Comparison of ENCODE assay signal across 11 cellular contexts in the genomic region with DNA sequence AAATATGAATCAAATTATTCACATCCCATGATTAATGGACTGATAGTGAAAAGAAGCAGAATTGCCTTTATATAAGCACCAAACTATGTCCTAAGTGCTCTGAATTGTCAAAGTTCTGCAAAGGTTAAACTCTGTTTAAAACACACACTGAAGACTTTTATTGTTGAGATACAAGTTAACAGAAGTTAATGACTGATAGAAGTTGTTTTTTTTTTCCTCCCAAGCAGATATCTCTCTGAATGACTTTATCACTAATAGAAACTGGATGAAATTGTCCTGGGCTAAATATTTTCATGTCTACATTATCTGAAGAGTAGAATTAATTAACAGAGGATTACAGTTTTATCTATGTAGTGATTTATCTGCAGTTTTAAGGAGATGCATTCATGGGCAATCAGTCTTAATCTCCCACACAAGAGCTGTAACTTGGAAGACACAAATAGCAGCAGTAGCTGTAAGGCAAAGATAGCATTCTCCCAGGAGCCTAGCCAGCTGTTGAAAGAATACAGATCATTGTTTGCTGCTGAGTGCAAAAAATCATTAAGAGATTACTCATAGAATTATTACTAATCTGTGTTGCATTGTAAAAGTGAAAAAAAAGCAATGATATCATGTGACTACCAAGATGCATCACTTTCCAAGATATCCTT. TPM values are rescaled to one million over a fixed set of nuclear protein-coding genes. Genes with fewer than 3 reads are reported as not detected.
A peak's percentile ranks its signal among the peaks of the same experiment; 100 is the strongest.
DNase-seq lines count a peak whose midpoint lies in the region; ATAC-seq and TF ChIP-seq lines count a peak whose summit lies in the region.
"Had no signal": no experiment of that assay in that cellular context is flagged by ENCODE, and none has a peak within 500 bp of the region (broad histone marks: within the 10 kb centered on the region; RNA-seq: fewer than 3 reads in every experiment).

No MANE protein-coding gene starts in this region.

- H3K27me3 ChIP-seq in SK-N-SH (ENCODE audit: insufficient read depth) (no peaks in the 10 kb centered on the region), suprapubic skin (no peaks in the 10 kb centered on the region)

- TF ChIP-seq RAD21 in SK-N-SH (IDR thresholded peaks at IDR 0.05; ENCODE audit: low read length): no peak

- ATAC-seq in HG02840 (IDR thresholded peaks at IDR 0.05; ENCODE audit: low FRiP score, unreplicated experiment): no peak

- no peaks in the 10 kb centered on the region for H3K36me3 Mint-ChIP-seq in progenitor cell of endocrine pancreas (ENCODE audit: insufficient read depth)
- no peaks in the 10 kb centered on the region for H3K36me3 Mint-ChIP-seq in osteocyte (ENCODE audit: unreplicated experiment)
- H3K36me3 Mint-ChIP-seq: activated naive CD8-positive, alpha-beta T cell; naive B cell had no signal

- H3K27me3 Mint-ChIP-seq in progenitor cell of endocrine pancreas (peaks cover 15% of the 10 kb centered on the region), osteocyte (ENCODE audit: unreplicated experiment) (no peaks in the 10 kb centered on the region)
- H3K27me3 Mint-ChIP-seq: activated naive CD8-positive, alpha-beta T cell; naive B cell had no signal

- TF ChIP-seq CTCF in SK-N-SH (IDR thresholded peaks at IDR 0.05) (no peak), progenitor cell of endocrine pancreas (IDR thresholded peaks at IDR 0.05; ENCODE audit: unreplicated experiment) (no peak), suprapubic skin (IDR thresholded peaks at IDR 0.05) (no peak), osteocyte (IDR thresholded peaks at IDR 0.05) (no peak)

- H3K4me2 ChIP-seq in SK-N-SH: no peak overlapping the region

- DNase-seq in ELR (ENCODE audit: low read depth): peak; percentile 88
- DNase-seq in SK-N-SH: no peak
- DNase-seq in globus pallidus (ENCODE audit: low spot score): peak; percentile 6
- no peak for DNase-seq in progenitor cell of endocrine pancreas (ENCODE audit: low spot score, unreplicated experiment)
- DNase-seq in suprapubic skin (ENCODE audit: low spot score in 2 of 2): no peak
- DNase-seq in HuH-7.5 (ENCODE audit: low spot score): no peak
- no peak for DNase-seq in osteocyte (ENCODE audit: extremely low spot score, unreplicated experiment)
- DNase-seq: DMS79 treated with DMSO at 0.1 percent for 48 hours, naive B cell had no signal

- H3K9me2 ChIP-seq in SK-N-SH: no peaks in the 10 kb centered on the region

- H3K36me3 ChIP-seq in SK-N-SH (replicated peaks in 1 of 2; ENCODE audit: control insufficient read depth in 1 of 2, insufficient read depth in 2 of 2, low read length in 1 of 2) (no peaks in the 10 kb centered on the region), suprapubic skin (no peaks in the 10 kb centered on the region)

- H3K9me3 ChIP-seq in SK-N-SH (no peaks in the 10 kb centered on the region), suprapubic skin (no peaks in the 10 kb centered on the region)

- no peak overlapping the region for H3K9ac ChIP-seq in SK-N-SH

- H3K4me1 Mint-ChIP-seq in progenitor cell of endocrine pancreas (ENCODE audit: low read depth): peaks cover 37% of the 10 kb centered on the region
- H3K4me1 Mint-ChIP-seq in osteocyte (ENCODE audit: unreplicated experiment): no peaks in the 10 kb centered on the region
- H3K4me1 Mint-ChIP-seq: naive B cell had no signal

- no peak for TF ChIP-seq POLR2A in suprapubic skin (IDR thresholded peaks at IDR 0.05)

- POLR2A ChIA-PET in SK-N-SH (lab: Yijun Ruan, JAX): no interaction called here

- H3K79me2 ChIP-seq in SK-N-SH (ENCODE audit: insufficient read depth): no peaks in the 10 kb centered on the region

- no peak overlapping the region for H2AFZ ChIP-seq in SK-N-SH (ENCODE audit: low read depth)

- no peaks in the 10 kb centered on the region for H3K9me3 Mint-ChIP-seq in progenitor cell of endocrine pancreas (ENCODE audit: low read depth)
- H3K9me3 Mint-ChIP-seq in osteocyte (ENCODE audit: unreplicated experiment): no peaks in the 10 kb centered on the region

- H3K4me3 ChIP-seq in SK-N-SH (ENCODE audit: low read depth in 2 of 2, low read length in 1 of 2) (no peak overlapping the region), suprapubic skin (no peak overlapping the region)

- H3K4me1 ChIP-seq in SK-N-SH (ENCODE audit: control insufficient read depth in 1 of 2, insufficient read depth in 2 of 2, low read depth in 1 of 2, low read length in 1 of 2): no peaks in the 10 kb centered on the region; a peak in 1 of 4 replicates
- H3K4me1 ChIP-seq in suprapubic skin: no peaks in the 10 kb centered on the region

- H3F3A ChIP-seq in SK-N-SH (replicated peaks; ENCODE audit: insufficient read depth): no peaks in the 10 kb centered on the region

- H3K27ac Mint-ChIP-seq in progenitor cell of endocrine pancreas (peak overlapping the region; percentile 63), osteocyte (ENCODE audit: unreplicated experiment) (no peak overlapping the region)
- H3K27ac Mint-ChIP-seq: activated naive CD8-positive, alpha-beta T cell; naive B cell had no signal

- H4K20me1 ChIP-seq in SK-N-SH (ENCODE audit: insufficient read depth): no peaks in the 10 kb centered on the region

- H3K4me3 Mint-ChIP-seq in progenitor cell of endocrine pancreas (ENCODE audit: low read depth) (no peak overlapping the region), osteocyte (ENCODE audit: unreplicated experiment) (no peak overlapping the region)
- H3K4me3 Mint-ChIP-seq: activated naive CD8-positive, alpha-beta T cell; naive B cell had no signal

- TF ChIP-seq EP300 in SK-N-SH (IDR thresholded peaks at IDR 0.05; ENCODE audit: borderline replicate concordance in 1 of 2, low read depth in 1 of 2, low read length in 1 of 2) (no peak), suprapubic skin (IDR thresholded peaks at IDR 0.05) (no peak)

- CTCF ChIA-PET in SK-N-SH (lab: Yijun Ruan, JAX): no interaction called here

- H3K27ac ChIP-seq in SK-N-SH (ENCODE audit: low read depth in 2 of 2, low read length in 1 of 2) (no peak overlapping the region; a peak in 1 of 4 replicates), suprapubic skin (no peak overlapping the region)

TF ChIP-seq in SK-N-SH, 30 proteins besides CTCF, POLR2A, EP300 and RAD21:
- TF ChIP-seq JUND (IDR thresholded peaks at IDR 0.05): no peak; the same call in 1 of the 2 replicates
- TF ChIP-seq FOSL2 (IDR thresholded peaks at IDR 0.05; ENCODE audit: borderline replicate concordance, low read depth): peak; percentile 28; the same call in 1 of the 2 replicates
- TF ChIP-seq, protein P1, sequence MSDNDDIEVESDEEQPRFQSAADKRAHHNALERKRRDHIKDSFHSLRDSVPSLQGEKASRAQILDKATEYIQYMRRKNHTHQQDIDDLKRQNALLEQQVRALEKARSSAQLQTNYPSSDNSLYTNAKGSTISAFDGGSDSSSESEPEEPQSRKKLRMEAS (IDR thresholded peaks at IDR 0.05; ENCODE audit: low read depth): no peak

RNA-seq across cellular contexts. Expression of gene BMP5, which starts 49.9 kb away (rescaled TPM):
- 0.05 TPM in 2 replicates for polyA plus RNA-seq in SK-N-SH (2012; rRNA removed)
- 0.04 TPM in 2 replicates for polyA plus RNA-seq in SK-N-SH (2012; cell fraction: cytosol; rRNA removed)
- polyA plus RNA-seq in SK-N-SH (2012; cell fraction: nucleus; rRNA removed): not detected in 2 replicates
- total RNA-seq in progenitor cell of endocrine pancreas (0.91 and 1.7 TPM in 2 replicates), suprapubic skin (under 1 TPM in 1 of 4 donors, not detected in 3; 0.13 TPM), osteocyte (not detected in 2 replicates)

Comparison
In these comparisons a context has a peak if more than half of its experiments do, and no peak if none do; other contexts are left out.
1. DNase-seq: peak in ELR (single experiment) and globus pallidus (single experiment); none in SK-N-SH (single experiment), progenitor cell of endocrine pancreas (single experiment), suprapubic skin (0 of 2), HuH-7.5 (single experiment) and osteocyte (single experiment).